8 cellular contexts compared by ENCODE assay signal in the genomic region with DNA sequence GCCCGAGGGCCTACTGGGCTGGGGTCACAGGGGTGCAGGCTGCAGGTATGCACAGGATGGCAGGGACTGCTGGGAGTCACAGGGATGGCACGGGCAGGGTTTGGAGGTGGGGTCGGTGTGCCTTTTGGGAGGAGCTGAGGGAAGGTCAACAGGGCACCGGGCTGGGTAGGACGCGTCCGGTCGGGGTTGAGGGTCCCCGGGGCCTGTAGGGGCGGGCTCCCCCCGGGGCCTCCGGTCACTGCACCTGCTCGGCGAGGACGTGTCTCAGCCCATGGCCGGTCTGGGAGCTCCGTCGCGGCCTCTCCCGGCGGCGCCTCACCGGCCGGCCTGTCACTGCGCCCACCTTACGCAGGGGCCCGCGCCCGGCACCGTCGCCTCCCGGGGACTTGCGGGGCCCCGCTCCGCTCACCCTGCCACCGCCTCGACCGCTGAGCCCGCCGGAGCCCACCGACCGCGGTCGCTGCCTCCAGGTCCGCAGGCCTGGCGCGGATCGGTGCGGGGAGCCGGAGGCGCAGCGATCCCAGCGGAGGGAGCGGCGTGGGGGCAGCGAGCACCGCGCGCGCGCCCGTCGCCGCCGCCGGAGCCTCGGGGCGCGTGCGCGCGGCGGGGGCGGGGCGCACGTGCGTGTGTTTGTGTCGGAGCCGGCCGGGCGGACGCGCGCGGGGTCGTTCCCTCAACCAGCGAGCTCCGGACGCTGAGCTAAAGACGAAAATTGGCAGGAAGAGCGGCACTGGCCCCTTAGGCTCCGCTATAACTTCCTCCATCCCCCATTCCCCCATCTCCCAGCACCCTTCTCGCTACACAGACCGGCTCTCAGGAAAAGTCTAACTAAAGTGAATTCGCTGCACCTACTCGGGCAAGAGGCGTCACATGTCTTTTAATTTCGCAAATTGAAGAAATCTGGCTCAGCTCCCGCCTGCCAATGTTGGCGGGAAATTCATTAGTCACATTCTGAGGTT. TPM values are rescaled to one million over a fixed set of nuclear protein-coding genes. Genes with fewer than 3 reads are reported as not detected.
DNase-seq lines count a peak whose midpoint lies in the region; ATAC-seq lines count a peak whose summit lies in the region.

A gene with protein sequence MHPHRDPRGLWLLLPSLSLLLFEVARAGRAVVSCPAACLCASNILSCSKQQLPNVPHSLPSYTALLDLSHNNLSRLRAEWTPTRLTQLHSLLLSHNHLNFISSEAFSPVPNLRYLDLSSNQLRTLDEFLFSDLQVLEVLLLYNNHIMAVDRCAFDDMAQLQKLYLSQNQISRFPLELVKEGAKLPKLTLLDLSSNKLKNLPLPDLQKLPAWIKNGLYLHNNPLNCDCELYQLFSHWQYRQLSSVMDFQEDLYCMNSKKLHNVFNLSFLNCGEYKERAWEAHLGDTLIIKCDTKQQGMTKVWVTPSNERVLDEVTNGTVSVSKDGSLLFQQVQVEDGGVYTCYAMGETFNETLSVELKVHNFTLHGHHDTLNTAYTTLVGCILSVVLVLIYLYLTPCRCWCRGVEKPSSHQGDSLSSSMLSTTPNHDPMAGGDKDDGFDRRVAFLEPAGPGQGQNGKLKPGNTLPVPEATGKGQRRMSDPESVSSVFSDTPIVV (minus strand): TSS at position 552 of the 959 bp plus-strand sequence. CDS start 815 bp downstream, outside the sequence.

- no peak within 1 kb of the TSS for H4K8ac ChIP-seq in mesendoderm (ENCODE audit: low read depth, low read length)

- peaks cover 46% of the 10 kb centered on the region for H3K4me1 Mint-ChIP-seq in stimulated activated effector memory CD8-positive, alpha-beta T cell treated with anti-CD3 and anti-CD28 coated beads, Interleukin-12 subunit alpha, Interleukin-12 subunit beta, amount 100 ng/mL, for 72 hours

- no peak within 1 kb of the TSS for H2BK15ac ChIP-seq in mesendoderm (replicated peaks; ENCODE audit: low read depth)

- ATAC-seq in GM19463 (IDR thresholded peaks at IDR 0.05; ENCODE audit: unreplicated experiment) (peak; percentile 51), GM21737 (IDR thresholded peaks at IDR 0.05; ENCODE audit: unreplicated experiment) (no peak)
- peak; percentile 73 for ATAC-seq in stimulated activated effector memory CD8-positive, alpha-beta T cell treated with anti-CD3 and anti-CD28 coated beads, Interleukin-12 subunit alpha, Interleukin-12 subunit beta, amount 100 ng/mL, for 72 hours

- no peak within 1 kb of the TSS for H2BK120ac ChIP-seq in mesendoderm (ENCODE audit: low read depth, low read length)

- peaks cover 0 to 4% (median 0%) of the 10 kb centered on the region in 11 experiments; a peak in 1 of 22 replicates for H3K27me3 ChIP-seq in BLaER1 treated with 17β-estradiol and CSF1 and Interleukin-3, amounts not matched to agents 10 nM and 100 nM
- H3K27me3 ChIP-seq in mesendoderm (ENCODE audit: insufficient read depth, low read length, poor library complexity) = peaks cover 2% of the 10 kb centered on the region

- H3K36me3 Mint-ChIP-seq in stimulated activated effector memory CD8-positive, alpha-beta T cell treated with anti-CD3 and anti-CD28 coated beads, Interleukin-12 subunit alpha, Interleukin-12 subunit beta, amount 100 ng/mL, for 72 hours = no peaks in the 10 kb centered on the region

- H3K4ac ChIP-seq in mesendoderm (ENCODE audit: low read depth, low read length) = no peak within 1 kb of the TSS

- H2BK5ac ChIP-seq in mesendoderm (ENCODE audit: low read length) = no peak within 1 kb of the TSS

- no peaks in the 10 kb centered on the region for H4K20me1 ChIP-seq in BLaER1 treated with 17β-estradiol and CSF1 and Interleukin-3, amounts not matched to agents 10 nM and 100 nM

- peak within 1 kb of the TSS; percentile 85 for H3K4me3 Mint-ChIP-seq in stimulated activated effector memory CD8-positive, alpha-beta T cell treated with anti-CD3 and anti-CD28 coated beads, Interleukin-12 subunit alpha, Interleukin-12 subunit beta, amount 100 ng/mL, for 72 hours

- peaks cover 0 to 3% (median 0%) of the 10 kb centered on the region in 11 experiments; a peak in 1 of 22 replicates for H3K36me3 ChIP-seq in BLaER1 treated with 17β-estradiol and CSF1 and Interleukin-3, amounts not matched to agents 10 nM and 100 nM
- H3K36me3 ChIP-seq in mesendoderm (ENCODE audit: control insufficient read depth, insufficient read depth, low read length) = no peaks in the 10 kb centered on the region

- peak within 1 kb of the TSS; percentile 65 to 83 (median 80) for H3K9ac ChIP-seq in BLaER1 treated with 17β-estradiol and CSF1 and Interleukin-3, amounts not matched to agents 10 nM and 100 nM
- H3K9ac ChIP-seq in mesendoderm (ENCODE audit: low read length) = peak within 1 kb of the TSS; percentile 65

- H3K56ac ChIP-seq in mesendoderm (ENCODE audit: low read length) = peak within 1 kb of the TSS; percentile 76

- peak within 1 kb of the TSS; percentile 89 to 99 (median 97) for H3K4me2 ChIP-seq in BLaER1 treated with 17β-estradiol and CSF1 and Interleukin-3, amounts not matched to agents 10 nM and 100 nM
- peak within 1 kb of the TSS; percentile 54 for H3K4me2 ChIP-seq in mesendoderm (ENCODE audit: low read length)

- no peak within 1 kb of the TSS for H4K5ac ChIP-seq in mesendoderm (ENCODE audit: low read length)

- no peaks in the 10 kb centered on the region for H3K79me2 ChIP-seq in mesendoderm (ENCODE audit: control insufficient read depth, insufficient read depth, low read length)

- peak within 1 kb of the TSS in 10 of 11 experiments; percentile 27 to 64 (median 46); a peak in 16 of 22 replicates for H3K27ac ChIP-seq in BLaER1 treated with 17β-estradiol and CSF1 and Interleukin-3, amounts not matched to agents 10 nM and 100 nM
- no peak within 1 kb of the TSS for H3K27ac ChIP-seq in mesendoderm (ENCODE audit: low read depth, low read length)

- WGBS in mesendoderm (ENCODE audit: extremely low coverage, insufficient coverage, low lambda C conversion rate) = no CpG with 5 or more reads among the region's 100 CpGs

- H3K9me3 ChIP-seq in BLaER1 treated with 17β-estradiol and CSF1 and Interleukin-3, amounts not matched to agents 10 nM and 100 nM (replicated peaks in 1 of 11) = no peaks in the 10 kb centered on the region

- peak within 1 kb of the TSS; percentile 62 to 85 (median 74) for H3K4me3 ChIP-seq in BLaER1 treated with 17β-estradiol and CSF1 and Interleukin-3, amounts not matched to agents 10 nM and 100 nM
- peak within 1 kb of the TSS; percentile 30 for H3K4me3 ChIP-seq in mesendoderm (ENCODE audit: low read length)

- H3K18ac ChIP-seq in mesendoderm (ENCODE audit: low read length) = no peak within 1 kb of the TSS

- H3K79me1 ChIP-seq in mesendoderm (ENCODE audit: low read length) = no peaks in the 10 kb centered on the region

- DNase-seq in NCI-H2171 (lab: John Stamatoyannopoulos, UW) (peak; percentile 59), mesendoderm (peak; percentile 57)
- DNase-seq in activated CD4-positive, alpha-beta T cell treated with anti-CD3 and anti-CD28 coated beads, Interleukin-2, amount 50 U/mL, for 48 hours = peak; percentile 65 to 68
- DNase-seq in effector CD4-positive, alpha-beta T cell = peak; percentile 51
- DNase-seq in stimulated activated effector memory CD8-positive, alpha-beta T cell treated with anti-CD3 and anti-CD28 coated beads, Interleukin-12 subunit alpha, Interleukin-12 subunit beta, amount 100 ng/mL, for 72 hours (ENCODE audit: low spot score in 2 of 2) = peak; percentile 46 to 74

- peak within 1 kb of the TSS; percentile 68 for H3K23ac ChIP-seq in mesendoderm (ENCODE audit: low read length)

- no peak within 1 kb of the TSS for H2AK5ac ChIP-seq in mesendoderm (ENCODE audit: low read length)

- peaks cover 10 to 21% (median 15%) of the 10 kb centered on the region in 10 experiments for H3K4me1 ChIP-seq in BLaER1 treated with 17β-estradiol and CSF1 and Interleukin-3, amounts not matched to agents 10 nM and 100 nM
- no peaks in the 10 kb centered on the region for H3K4me1 ChIP-seq in mesendoderm (ENCODE audit: control insufficient read depth, low read depth, low read length)

- H3K27ac Mint-ChIP-seq in stimulated activated effector memory CD8-positive, alpha-beta T cell treated with anti-CD3 and anti-CD28 coated beads, Interleukin-12 subunit alpha, Interleukin-12 subunit beta, amount 100 ng/mL, for 72 hours = peak within 1 kb of the TSS; percentile 85

- no peaks in the 10 kb centered on the region for H3K9me3 Mint-ChIP-seq in stimulated activated effector memory CD8-positive, alpha-beta T cell treated with anti-CD3 and anti-CD28 coated beads, Interleukin-12 subunit alpha, Interleukin-12 subunit beta, amount 100 ng/mL, for 72 hours

RNA-seq across cellular contexts. Expression of the gene that starts here (rescaled TPM):
- polyA plus RNA-seq in mesendoderm (2013, experiment 1 of 2) = 0.56 TPM
- polyA plus RNA-seq in mesendoderm (2013, experiment 2 of 2) = 0.48 TPM
